In the genomic region with DNA sequence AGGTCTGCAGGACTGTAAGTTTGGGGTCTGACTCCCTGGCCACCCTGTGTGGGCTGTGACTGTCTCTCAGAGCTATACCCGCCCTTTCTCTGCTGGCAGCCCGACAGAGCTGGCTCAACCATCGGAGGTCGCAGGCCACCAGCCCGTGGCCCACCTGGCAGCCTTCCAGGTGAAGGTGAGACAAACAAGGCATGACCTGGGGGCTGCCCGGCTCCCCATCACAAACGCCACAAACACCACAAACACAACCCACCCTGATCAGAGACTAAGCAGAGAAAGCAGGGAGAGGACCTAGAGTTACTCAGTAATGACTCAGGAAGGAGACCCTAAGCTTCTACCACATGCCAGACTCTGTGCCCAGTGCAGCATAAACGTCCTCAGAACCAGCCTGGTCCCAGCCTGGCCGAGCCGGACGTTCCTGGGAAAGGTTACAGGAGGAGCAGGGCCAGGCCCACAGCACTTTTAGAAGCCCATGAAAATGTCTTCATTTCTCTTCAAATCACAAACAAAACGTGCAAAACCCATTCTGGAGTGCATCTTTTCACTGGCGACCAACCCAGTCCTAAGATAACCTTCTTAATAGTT, we compare ENCODE assay signal across 21 cellular contexts.
DNase-seq lines count a peak whose midpoint lies in the region; ATAC-seq and TF ChIP-seq lines count a peak whose summit lies in the region.
"Had no signal": no experiment of that assay in that cellular context is flagged by ENCODE, and none has a peak within 500 bp of the region (broad histone marks: within the 10 kb centered on the region; RNA-seq: fewer than 3 reads in every experiment).

No MANE protein-coding gene starts in this region.

- TF ChIP-seq CTCF in CD14-positive monocyte (IDR thresholded peaks at IDR 0.05) (no peak), DOHH2 (IDR thresholded peaks at IDR 0.05; ENCODE audit: low read depth, low read length, poor library complexity, severe bottlenecking) (no peak), natural killer cell (IDR thresholded peaks at IDR 0.05) (no peak)

- H3K9me2 ChIP-seq in DOHH2 (replicated peaks; ENCODE audit: control insufficient read depth, low read length): no peaks in the 10 kb centered on the region

- H3K9me3 Mint-ChIP-seq in CD14-positive monocyte (peaks cover 0 to 1% (median 0%) of the 10 kb centered on the region in 7 donors), natural killer cell (no peaks in the 10 kb centered on the region)
- no peaks in the 10 kb centered on the region for H3K9me3 Mint-ChIP-seq in activated naive CD8-positive, alpha-beta T cell treated with anti-CD3 and anti-CD28 coated beads, Interleukin-2, amount 50 U/mL, for 24 hours

- H3K4me3 Mint-ChIP-seq in CD14-positive monocyte (no peak overlapping the region), natural killer cell (peak overlapping the region; percentile 42)
- H3K4me3 Mint-ChIP-seq in activated naive CD8-positive, alpha-beta T cell treated with anti-CD3 and anti-CD28 coated beads, Interleukin-2, amount 50 U/mL, for 24 hours: no peak overlapping the region

- 0 out of 2 replicates have a peak overlapping the region, but pooled peaks have one; percentile 3 for H3K4me3 ChIP-seq in DOHH2 (ENCODE audit: low read length)
- H3K4me3 ChIP-seq: gastrocnemius medialis, sigmoid colon, SJSA1 had no signal

- H3K36me3 Mint-ChIP-seq in CD14-positive monocyte (peaks cover 88 to 97% of the 10 kb centered on the region in 2 donors), natural killer cell (peaks cover 15% of the 10 kb centered on the region)
- H3K36me3 Mint-ChIP-seq in activated naive CD8-positive, alpha-beta T cell treated with anti-CD3 and anti-CD28 coated beads, Interleukin-2, amount 50 U/mL, for 24 hours (ENCODE audit: low read depth): peaks cover 62% of the 10 kb centered on the region

- H3F3A ChIP-seq in DOHH2 (ENCODE audit: control insufficient read depth, insufficient read depth): peaks cover 20% of the 10 kb centered on the region

- no peaks in the 10 kb centered on the region for H3K9me3 ChIP-seq in DOHH2 (ENCODE audit: control insufficient read depth, insufficient read depth, low read length)
- H3K9me3 ChIP-seq: gastrocnemius medialis, sigmoid colon, SJSA1 had no signal

- no peaks in the 10 kb centered on the region for H4K20me1 ChIP-seq in DOHH2 (ENCODE audit: control insufficient read depth, insufficient read depth, low read depth, low read length)

- H3K4me1 ChIP-seq in DOHH2 (ENCODE audit: control insufficient read depth, low read length): peaks cover 49% of the 10 kb centered on the region

- peaks cover 0 to 12% (median 0%) of the 10 kb centered on the region in 3 donors for H3K27me3 Mint-ChIP-seq in CD14-positive monocyte (ENCODE audit: low read depth in 3 of 3)
- no peaks in the 10 kb centered on the region for H3K27me3 Mint-ChIP-seq in activated naive CD8-positive, alpha-beta T cell treated with anti-CD3 and anti-CD28 coated beads, Interleukin-2, amount 50 U/mL, for 24 hours
- H3K27me3 Mint-ChIP-seq in natural killer cell (ENCODE audit: low read depth in 2 of 2): no peaks in the 10 kb centered on the region

- ATAC-seq in activated naive CD8-positive, alpha-beta T cell treated with anti-CD3 and anti-CD28 coated beads, Interleukin-2, amount 50 U/mL, for 24 hours: no peak
- ATAC-seq in natural killer cell: peak in 2 of 3 donors; percentile 8 to 12
- ATAC-seq in GM18870 (IDR thresholded peaks at IDR 0.05; ENCODE audit: unreplicated experiment): no peak
- ATAC-seq: gastrocnemius medialis, left colon had no signal

- H3K4me1 Mint-ChIP-seq in CD14-positive monocyte (peaks cover 94% of the 10 kb centered on the region), natural killer cell (peaks cover 88 to 92% of the 10 kb centered on the region in 2 donors)
- peaks cover 58% of the 10 kb centered on the region for H3K4me1 Mint-ChIP-seq in activated naive CD8-positive, alpha-beta T cell treated with anti-CD3 and anti-CD28 coated beads, Interleukin-2, amount 50 U/mL, for 24 hours

- peak overlapping the region; percentile 70 to 100 (median 83) for H3K27ac Mint-ChIP-seq in CD14-positive monocyte
- peak overlapping the region; percentile 60 for H3K27ac Mint-ChIP-seq in activated naive CD8-positive, alpha-beta T cell treated with anti-CD3 and anti-CD28 coated beads, Interleukin-2, amount 50 U/mL, for 24 hours
- H3K27ac Mint-ChIP-seq in natural killer cell: peak overlapping the region; percentile 88

- no peaks in the 10 kb centered on the region for H3K27me3 ChIP-seq in DOHH2 (ENCODE audit: control insufficient read depth, low read length)
- H3K27me3 ChIP-seq: brain microvascular endothelial cell, gastrocnemius medialis, SJSA1 had no signal

- H3K79me2 ChIP-seq in DOHH2 (ENCODE audit: control insufficient read depth, low read length): no peaks in the 10 kb centered on the region

- intact Hi-C loops in CD14-positive monocyte (cut with micrococcal nuclease) (no loop called here), natural killer cell (cut with micrococcal nuclease) (loop anchor here (1.0 kb wide), 1 partner anchor 11 kb away; no protein-coding TSS in a partner anchor)

- peak overlapping the region; percentile 35 for H3K4me2 ChIP-seq in DOHH2 (ENCODE audit: low read length)
- H3K4me2 ChIP-seq: KMS-11 had no signal

- DNase-seq in CD14-positive monocyte (ENCODE audit: low spot score): no peak
- DNase-seq in activated naive CD8-positive, alpha-beta T cell treated with anti-CD3 and anti-CD28 coated beads, Interleukin-2, amount 50 U/mL, for 24 hours: no peak
- DNase-seq in natural killer cell: no peak
- no peak for DNase-seq in SIG-M5 (lab: John Stamatoyannopoulos, UW)
- DNase-seq in globus pallidus (ENCODE audit: low spot score): no peak
- DNase-seq: activated CD4-positive, CD25-positive, alpha-beta regulatory T cell; activated naive CD4-positive, alpha-beta T cell treated with Interleukin-2 at 50 U/mL for 16 hours; brain microvascular endothelial cell; erythroblast; gastrocnemius medialis; midbrain; NCI-H1417 treated with DMSO at 0.1 percent for 48 hours; NCI-H69; occipital lobe; OCI-M1; sigmoid colon had no signal

- peaks cover 31% of the 10 kb centered on the region for H3K36me3 ChIP-seq in DOHH2 (ENCODE audit: control insufficient read depth, low read length)
- H3K36me3 ChIP-seq: gastrocnemius medialis, SJSA1 had no signal

- H3K27ac ChIP-seq in DOHH2 (ENCODE audit: low read depth, low read length): peak overlapping the region; percentile 19
- H3K27ac ChIP-seq: brain microvascular endothelial cell, gastrocnemius medialis, KMS-11, sigmoid colon, SJSA1 had no signal

Comparison
In these comparisons a context has a peak if more than half of its experiments do, and no peak if none do; other contexts are left out.
1. ATAC-seq: peak in natural killer cell (2 of 3); none in activated naive CD8-positive, alpha-beta T cell treated with anti-CD3 and anti-CD28 coated beads, Interleukin-2, amount 50 U/mL, for 24 hours (single experiment) and GM18870 (single experiment).
2. Peak in every context shown above with its lines, with median percentiles within 50 percentile points of each other: H3K27ac Mint-ChIP-seq.